Comparison of ENCODE assay signal across 8 cellular contexts in genomic region chr12:58540480-58541299, GRCh38.
DNase-seq lines count a peak whose midpoint lies in the region; ATAC-seq, FAIRE-seq and TF ChIP-seq lines count a peak whose summit lies in the region.

No MANE protein-coding gene starts in this region.

- H2AFZ ChIP-seq in astrocyte (ENCODE audit: low read depth, low read length), result no peak overlapping the region

- ATAC-seq in GM18861 (IDR thresholded peaks at IDR 0.05; ENCODE audit: unreplicated experiment) (peak; percentile 91), GM18520 (IDR thresholded peaks at IDR 0.05; ENCODE audit: unreplicated experiment) (no peak)

- H3K4me2 ChIP-seq in astrocyte (ENCODE audit: low read length), result peak overlapping the region; percentile 3

- H3K4me1 Mint-ChIP-seq in astrocyte (ENCODE audit: low read depth, unreplicated experiment), result peaks cover 47% of the 10 kb centered on the region

- TF ChIP-seq CTCF in HL-60 (IDR thresholded peaks at IDR 0.05; ENCODE audit: insufficient read depth, low read length), result peak; percentile 46
- TF ChIP-seq CTCF in astrocyte (IDR thresholded peaks at IDR 0.05; ENCODE audit: insufficient read depth, low read depth, low read length), result peak; percentile 85

- H4K20me1 ChIP-seq in astrocyte (ENCODE audit: insufficient read depth, low read length), result no peaks in the 10 kb centered on the region

- H3K79me2 ChIP-seq in astrocyte (ENCODE audit: insufficient read depth, low read length), result no peaks in the 10 kb centered on the region

- no peaks in the 10 kb centered on the region for H3K9me3 ChIP-seq in astrocyte (ENCODE audit: insufficient read depth, low read depth, low read length)
- H3K9me3 ChIP-seq in small intestine (ENCODE audit: control insufficient read depth, low read depth), result no peaks in the 10 kb centered on the region

- H3K4me3 Mint-ChIP-seq in astrocyte (ENCODE audit: unreplicated experiment), result no peak overlapping the region

- WGBS in small intestine, 3 donors, result 25 to 31% (median 26%) methylated on average over 8 of the region's 8 CpGs

- no peak overlapping the region for H3K4me3 ChIP-seq in HL-60 (replicated peaks; ENCODE audit: insufficient read depth, low read length)
- H3K4me3 ChIP-seq in astrocyte (ENCODE audit: insufficient read depth, low read depth, low read length), result no peak overlapping the region
- H3K4me3 ChIP-seq in small intestine (ENCODE audit: low read depth in 1 of 2, low read length in 2 of 2), result no peak overlapping the region

- no peaks in the 10 kb centered on the region for H3K27me3 Mint-ChIP-seq in astrocyte (ENCODE audit: low read depth, unreplicated experiment)

- peak overlapping the region; percentile 94 for H3K27ac Mint-ChIP-seq in astrocyte (ENCODE audit: unreplicated experiment)

- H3K9me3 Mint-ChIP-seq in astrocyte (ENCODE audit: unreplicated experiment), result no peaks in the 10 kb centered on the region

- DNase-seq in AG20443 (ENCODE audit: low spot score), result peak; percentile 71
- DNase-seq in HL-60 (ENCODE audit: low read depth in 1 of 2, low spot score in 1 of 2), result peak in 1 of 2 experiments; percentile 60
- peak; percentile 93 for DNase-seq in NCI-H748 treated with DMSO at 0.1 percent for 48 hours (lab: John Stamatoyannopoulos, UW)
- peak; percentile 75 for DNase-seq in astrocyte (ENCODE audit: low read depth)
- peak in 46 of 51 donors; percentile 2 to 74 (median 40) for DNase-seq in hypothalamus (lab: John Stamatoyannopoulos, UW)
- DNase-seq in small intestine, result peak; percentile 80

- FAIRE-seq in astrocyte (lab: Jason Lieb, UNC), result peak; percentile 89
- no peak for FAIRE-seq in small intestine (lab: Jason Lieb, UNC)

- H3K9ac ChIP-seq in astrocyte (ENCODE audit: low read length), result no peak overlapping the region

- no peak overlapping the region for H3K27ac ChIP-seq in HL-60 (replicated peaks)
- H3K27ac ChIP-seq in astrocyte (ENCODE audit: low read depth, low read length), result peak overlapping the region; percentile 40
- no peak overlapping the region for H3K27ac ChIP-seq in small intestine (ENCODE audit: low read depth in 1 of 2, low read length in 1 of 2)

- no peaks in the 10 kb centered on the region for H3K27me3 ChIP-seq in HL-60 (ENCODE audit: insufficient read depth, poor library complexity, severe bottlenecking)
- H3K27me3 ChIP-seq in astrocyte (ENCODE audit: insufficient read depth, low read length), result no peaks in the 10 kb centered on the region
- H3K27me3 ChIP-seq in small intestine (ENCODE audit: control insufficient read depth in 2 of 2, insufficient read depth in 2 of 2, low read length in 2 of 2), result no peaks in the 10 kb centered on the region

- H3K36me3 ChIP-seq in astrocyte (ENCODE audit: insufficient read depth, low read length) (no peaks in the 10 kb centered on the region), small intestine (ENCODE audit: control insufficient read depth in 2 of 2, insufficient read depth in 2 of 2, low read length in 2 of 2) (no peaks in the 10 kb centered on the region)

- H3K4me1 ChIP-seq in astrocyte (ENCODE audit: insufficient read depth, low read length) (peaks cover 21% of the 10 kb centered on the region), small intestine (ENCODE audit: control insufficient read depth in 2 of 2, insufficient read depth in 1 of 2, low read depth in 1 of 2, low read length in 1 of 2) (no peaks in the 10 kb centered on the region)

- no peaks in the 10 kb centered on the region for H3K36me3 Mint-ChIP-seq in astrocyte (ENCODE audit: low read depth, unreplicated experiment)
